Comparison of ENCODE assay signal across 1 cellular context in the genomic region with DNA sequence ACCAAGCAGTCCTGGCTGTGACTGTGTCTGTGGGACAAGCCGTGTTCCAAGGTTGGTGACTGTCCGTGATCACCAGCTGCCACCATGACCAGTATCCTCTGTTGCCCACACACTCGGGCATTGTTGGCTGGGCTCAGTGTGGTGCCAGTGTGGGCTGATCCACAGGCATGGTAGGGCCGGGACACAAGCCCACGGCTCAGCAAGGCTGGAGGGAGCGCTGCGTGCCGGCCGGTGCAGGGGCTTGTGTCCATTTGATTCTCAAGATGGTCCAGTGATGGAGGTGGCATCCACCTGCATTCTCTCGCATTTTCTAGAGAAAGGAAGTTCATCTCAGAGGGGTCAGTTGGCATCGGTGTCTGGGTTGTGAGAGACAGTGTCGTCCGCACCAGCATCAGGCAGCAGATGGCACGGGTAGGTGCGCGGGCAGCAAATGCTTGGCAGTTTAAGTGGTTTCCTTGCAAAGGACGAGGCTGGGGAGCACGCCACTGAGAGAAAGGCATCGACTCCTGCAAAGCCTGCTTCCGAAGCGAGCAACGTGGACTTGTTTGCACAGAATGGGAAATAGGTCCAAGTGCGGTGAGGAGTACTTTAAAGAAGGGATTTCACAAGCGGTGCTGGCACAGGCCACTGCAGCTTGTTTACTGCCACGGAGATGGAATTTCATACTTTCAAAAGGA.
TF ChIP-seq lines count a peak whose summit lies in the region.

No MANE protein-coding gene starts in this region.

TF ChIP-seq in HepG2, 621 proteins besides CTCF, POLR2A, EP300 and RAD21 (continued from another document and continues in another):
- TF ChIP-seq, protein P1, sequence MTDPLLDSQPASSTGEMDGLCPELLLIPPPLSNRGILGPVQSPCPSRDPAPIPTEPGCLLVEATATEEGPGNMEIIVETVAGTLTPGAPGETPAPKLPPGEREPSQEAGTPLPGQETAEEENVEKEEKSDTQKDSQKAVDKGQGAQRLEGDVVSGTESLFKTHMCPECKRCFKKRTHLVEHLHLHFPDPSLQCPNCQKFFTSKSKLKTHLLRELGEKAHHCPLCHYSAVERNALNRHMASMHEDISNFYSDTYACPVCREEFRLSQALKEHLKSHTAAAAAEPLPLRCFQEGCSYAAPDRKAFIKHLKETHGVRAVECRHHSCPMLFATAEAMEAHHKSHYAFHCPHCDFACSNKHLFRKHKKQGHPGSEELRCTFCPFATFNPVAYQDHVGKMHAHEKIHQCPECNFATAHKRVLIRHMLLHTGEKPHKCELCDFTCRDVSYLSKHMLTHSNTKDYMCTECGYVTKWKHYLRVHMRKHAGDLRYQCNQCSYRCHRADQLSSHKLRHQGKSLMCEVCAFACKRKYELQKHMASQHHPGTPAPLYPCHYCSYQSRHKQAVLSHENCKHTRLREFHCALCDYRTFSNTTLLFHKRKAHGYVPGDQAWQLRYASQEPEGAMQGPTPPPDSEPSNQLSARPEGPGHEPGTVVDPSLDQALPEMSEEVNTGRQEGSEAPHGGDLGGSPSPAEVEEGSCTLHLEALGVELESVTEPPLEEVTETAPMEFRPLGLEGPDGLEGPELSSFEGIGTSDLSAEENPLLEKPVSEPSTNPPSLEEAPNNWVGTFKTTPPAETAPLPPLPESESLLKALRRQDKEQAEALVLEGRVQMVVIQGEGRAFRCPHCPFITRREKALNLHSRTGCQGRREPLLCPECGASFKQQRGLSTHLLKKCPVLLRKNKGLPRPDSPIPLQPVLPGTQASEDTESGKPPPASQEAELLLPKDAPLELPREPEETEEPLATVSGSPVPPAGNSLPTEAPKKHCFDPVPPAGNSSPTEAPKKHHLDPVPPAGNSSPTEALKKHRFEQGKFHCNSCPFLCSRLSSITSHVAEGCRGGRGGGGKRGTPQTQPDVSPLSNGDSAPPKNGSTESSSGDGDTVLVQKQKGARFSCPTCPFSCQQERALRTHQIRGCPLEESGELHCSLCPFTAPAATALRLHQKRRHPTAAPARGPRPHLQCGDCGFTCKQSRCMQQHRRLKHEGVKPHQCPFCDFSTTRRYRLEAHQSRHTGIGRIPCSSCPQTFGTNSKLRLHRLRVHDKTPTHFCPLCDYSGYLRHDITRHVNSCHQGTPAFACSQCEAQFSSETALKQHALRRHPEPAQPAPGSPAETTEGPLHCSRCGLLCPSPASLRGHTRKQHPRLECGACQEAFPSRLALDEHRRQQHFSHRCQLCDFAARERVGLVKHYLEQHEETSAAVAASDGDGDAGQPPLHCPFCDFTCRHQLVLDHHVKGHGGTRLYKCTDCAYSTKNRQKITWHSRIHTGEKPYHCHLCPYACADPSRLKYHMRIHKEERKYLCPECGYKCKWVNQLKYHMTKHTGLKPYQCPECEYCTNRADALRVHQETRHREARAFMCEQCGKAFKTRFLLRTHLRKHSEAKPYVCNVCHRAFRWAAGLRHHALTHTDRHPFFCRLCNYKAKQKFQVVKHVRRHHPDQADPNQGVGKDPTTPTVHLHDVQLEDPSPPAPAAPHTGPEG (CRISPR knock-in tag; IDR thresholded peaks at IDR 0.05), result no peak
- TF ChIP-seq ZNF552 (CRISPR knock-in tag; IDR thresholded peaks at IDR 0.05; ENCODE audit: borderline replicate concordance) (no peak), ZNF768 (CRISPR knock-in tag; IDR thresholded peaks at IDR 0.05) (no peak), SALL1 (CRISPR knock-in tag; IDR thresholded peaks at IDR 0.05) (peak; percentile 67), NR3C1 (CRISPR knock-in tag; IDR thresholded peaks at IDR 0.05) (no peak), ZNF598 (CRISPR knock-in tag; IDR thresholded peaks at IDR 0.05; ENCODE audit: borderline replicate concordance) (no peak), IRF2 (CRISPR knock-in tag; IDR thresholded peaks at IDR 0.05) (0 out of 2 replicates have a peak, but pooled peaks have one; percentile 20), MAZ (IDR thresholded peaks at IDR 0.05; ENCODE audit: borderline replicate concordance, low read depth, low read length) (no peak), MAZ (CRISPR knock-in tag; IDR thresholded peaks at IDR 0.05; ENCODE audit: low read depth) (no peak), RCOR2 (CRISPR knock-in tag; IDR thresholded peaks at IDR 0.05) (no peak), GATAD2A (CRISPR knock-in tag; IDR thresholded peaks at IDR 0.05) (peak; percentile 60), ONECUT2 (CRISPR knock-in tag; IDR thresholded peaks at IDR 0.05) (no peak), TEAD3 (CRISPR knock-in tag; optimal IDR thresholded peaks at IDR 0.05; ENCODE audit: borderline replicate concordance) (peak; percentile 28), GABPB1 (CRISPR knock-in tag; IDR thresholded peaks at IDR 0.05) (no peak), ZSCAN21 (CRISPR knock-in tag; IDR thresholded peaks at IDR 0.05; ENCODE audit: borderline replicate concordance) (0 out of 2 replicates have a peak, but pooled peaks have one; percentile 73), ZNF781 (CRISPR knock-in tag; IDR thresholded peaks at IDR 0.05; ENCODE audit: borderline replicate concordance, not compliant biosample characterization) (no peak), ZNF101 (CRISPR knock-in tag; IDR thresholded peaks at IDR 0.05; ENCODE audit: borderline replicate concordance, low read depth) (no peak), SUZ12 (IDR thresholded peaks at IDR 0.05; ENCODE audit: low read depth, low read length) (no peak), TCF7 (IDR thresholded peaks at IDR 0.05; ENCODE audit: low read depth) (peak; percentile 31; the same call in 1 of the 2 replicates), ZNF792 (CRISPR knock-in tag; IDR thresholded peaks at IDR 0.05) (no peak), RXRB (CRISPR knock-in tag; IDR thresholded peaks at IDR 0.05; ENCODE audit: borderline replicate concordance) (0 out of 2 replicates have a peak, but pooled peaks have one; percentile 12), SMAD9 (CRISPR knock-in tag; IDR thresholded peaks at IDR 0.05) (no peak), PPARG (CRISPR knock-in tag; conservative IDR thresholded peaks at IDR 0.05) (no peak), CCDC6 (CRISPR knock-in tag; IDR thresholded peaks at IDR 0.05) (no peak), TP53 (CRISPR knock-in tag; conservative IDR thresholded peaks at IDR 0.05) (no peak), RFX1 (IDR thresholded peaks at IDR 0.05) (no peak), RORA (CRISPR knock-in tag; IDR thresholded peaks at IDR 0.05) (no peak), ZNF3 (CRISPR knock-in tag; IDR thresholded peaks at IDR 0.05) (no peak), ZNF749 (CRISPR knock-in tag; IDR thresholded peaks at IDR 0.05; ENCODE audit: borderline replicate concordance) (no peak), ZNF33B (CRISPR knock-in tag; IDR thresholded peaks at IDR 0.05) (no peak), ZNF619 (CRISPR knock-in tag; IDR thresholded peaks at IDR 0.05) (no peak), SMARCC2 (IDR thresholded peaks at IDR 0.05) (no peak)
- TF ChIP-seq, protein P2, sequence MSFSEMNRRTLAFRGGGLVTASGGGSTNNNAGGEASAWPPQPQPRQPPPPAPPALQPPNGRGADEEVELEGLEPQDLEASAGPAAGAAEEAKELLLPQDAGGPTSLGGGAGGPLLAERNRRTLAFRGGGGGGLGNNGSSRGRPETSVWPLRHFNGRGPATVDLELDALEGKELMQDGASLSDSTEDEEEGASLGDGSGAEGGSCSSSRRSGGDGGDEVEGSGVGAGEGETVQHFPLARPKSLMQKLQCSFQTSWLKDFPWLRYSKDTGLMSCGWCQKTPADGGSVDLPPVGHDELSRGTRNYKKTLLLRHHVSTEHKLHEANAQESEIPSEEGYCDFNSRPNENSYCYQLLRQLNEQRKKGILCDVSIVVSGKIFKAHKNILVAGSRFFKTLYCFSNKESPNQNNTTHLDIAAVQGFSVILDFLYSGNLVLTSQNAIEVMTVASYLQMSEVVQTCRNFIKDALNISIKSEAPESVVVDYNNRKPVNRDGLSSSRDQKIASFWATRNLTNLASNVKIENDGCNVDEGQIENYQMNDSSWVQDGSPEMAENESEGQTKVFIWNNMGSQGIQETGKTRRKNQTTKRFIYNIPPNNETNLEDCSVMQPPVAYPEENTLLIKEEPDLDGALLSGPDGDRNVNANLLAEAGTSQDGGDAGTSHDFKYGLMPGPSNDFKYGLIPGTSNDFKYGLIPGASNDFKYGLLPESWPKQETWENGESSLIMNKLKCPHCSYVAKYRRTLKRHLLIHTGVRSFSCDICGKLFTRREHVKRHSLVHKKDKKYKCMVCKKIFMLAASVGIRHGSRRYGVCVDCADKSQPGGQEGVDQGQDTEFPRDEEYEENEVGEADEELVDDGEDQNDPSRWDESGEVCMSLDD (CRISPR knock-in tag; IDR thresholded peaks at IDR 0.05; ENCODE audit: borderline replicate concordance), result no peak
- TF ChIP-seq, protein P3, sequence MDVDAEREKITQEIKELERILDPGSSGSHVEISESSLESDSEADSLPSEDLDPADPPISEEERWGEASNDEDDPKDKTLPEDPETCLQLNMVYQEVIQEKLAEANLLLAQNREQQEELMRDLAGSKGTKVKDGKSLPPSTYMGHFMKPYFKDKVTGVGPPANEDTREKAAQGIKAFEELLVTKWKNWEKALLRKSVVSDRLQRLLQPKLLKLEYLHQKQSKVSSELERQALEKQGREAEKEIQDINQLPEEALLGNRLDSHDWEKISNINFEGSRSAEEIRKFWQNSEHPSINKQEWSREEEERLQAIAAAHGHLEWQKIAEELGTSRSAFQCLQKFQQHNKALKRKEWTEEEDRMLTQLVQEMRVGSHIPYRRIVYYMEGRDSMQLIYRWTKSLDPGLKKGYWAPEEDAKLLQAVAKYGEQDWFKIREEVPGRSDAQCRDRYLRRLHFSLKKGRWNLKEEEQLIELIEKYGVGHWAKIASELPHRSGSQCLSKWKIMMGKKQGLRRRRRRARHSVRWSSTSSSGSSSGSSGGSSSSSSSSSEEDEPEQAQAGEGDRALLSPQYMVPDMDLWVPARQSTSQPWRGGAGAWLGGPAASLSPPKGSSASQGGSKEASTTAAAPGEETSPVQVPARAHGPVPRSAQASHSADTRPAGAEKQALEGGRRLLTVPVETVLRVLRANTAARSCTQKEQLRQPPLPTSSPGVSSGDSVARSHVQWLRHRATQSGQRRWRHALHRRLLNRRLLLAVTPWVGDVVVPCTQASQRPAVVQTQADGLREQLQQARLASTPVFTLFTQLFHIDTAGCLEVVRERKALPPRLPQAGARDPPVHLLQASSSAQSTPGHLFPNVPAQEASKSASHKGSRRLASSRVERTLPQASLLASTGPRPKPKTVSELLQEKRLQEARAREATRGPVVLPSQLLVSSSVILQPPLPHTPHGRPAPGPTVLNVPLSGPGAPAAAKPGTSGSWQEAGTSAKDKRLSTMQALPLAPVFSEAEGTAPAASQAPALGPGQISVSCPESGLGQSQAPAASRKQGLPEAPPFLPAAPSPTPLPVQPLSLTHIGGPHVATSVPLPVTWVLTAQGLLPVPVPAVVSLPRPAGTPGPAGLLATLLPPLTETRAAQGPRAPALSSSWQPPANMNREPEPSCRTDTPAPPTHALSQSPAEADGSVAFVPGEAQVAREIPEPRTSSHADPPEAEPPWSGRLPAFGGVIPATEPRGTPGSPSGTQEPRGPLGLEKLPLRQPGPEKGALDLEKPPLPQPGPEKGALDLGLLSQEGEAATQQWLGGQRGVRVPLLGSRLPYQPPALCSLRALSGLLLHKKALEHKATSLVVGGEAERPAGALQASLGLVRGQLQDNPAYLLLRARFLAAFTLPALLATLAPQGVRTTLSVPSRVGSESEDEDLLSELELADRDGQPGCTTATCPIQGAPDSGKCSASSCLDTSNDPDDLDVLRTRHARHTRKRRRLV (CRISPR knock-in tag; IDR thresholded peaks at IDR 0.05), result no peak
- TF ChIP-seq, protein P4, sequence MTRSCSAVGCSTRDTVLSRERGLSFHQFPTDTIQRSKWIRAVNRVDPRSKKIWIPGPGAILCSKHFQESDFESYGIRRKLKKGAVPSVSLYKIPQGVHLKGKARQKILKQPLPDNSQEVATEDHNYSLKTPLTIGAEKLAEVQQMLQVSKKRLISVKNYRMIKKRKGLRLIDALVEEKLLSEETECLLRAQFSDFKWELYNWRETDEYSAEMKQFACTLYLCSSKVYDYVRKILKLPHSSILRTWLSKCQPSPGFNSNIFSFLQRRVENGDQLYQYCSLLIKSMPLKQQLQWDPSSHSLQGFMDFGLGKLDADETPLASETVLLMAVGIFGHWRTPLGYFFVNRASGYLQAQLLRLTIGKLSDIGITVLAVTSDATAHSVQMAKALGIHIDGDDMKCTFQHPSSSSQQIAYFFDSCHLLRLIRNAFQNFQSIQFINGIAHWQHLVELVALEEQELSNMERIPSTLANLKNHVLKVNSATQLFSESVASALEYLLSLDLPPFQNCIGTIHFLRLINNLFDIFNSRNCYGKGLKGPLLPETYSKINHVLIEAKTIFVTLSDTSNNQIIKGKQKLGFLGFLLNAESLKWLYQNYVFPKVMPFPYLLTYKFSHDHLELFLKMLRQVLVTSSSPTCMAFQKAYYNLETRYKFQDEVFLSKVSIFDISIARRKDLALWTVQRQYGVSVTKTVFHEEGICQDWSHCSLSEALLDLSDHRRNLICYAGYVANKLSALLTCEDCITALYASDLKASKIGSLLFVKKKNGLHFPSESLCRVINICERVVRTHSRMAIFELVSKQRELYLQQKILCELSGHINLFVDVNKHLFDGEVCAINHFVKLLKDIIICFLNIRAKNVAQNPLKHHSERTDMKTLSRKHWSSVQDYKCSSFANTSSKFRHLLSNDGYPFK (CRISPR knock-in tag; IDR thresholded peaks at IDR 0.05; ENCODE audit: borderline replicate concordance), result no peak
- TF ChIP-seq, protein P5, sequence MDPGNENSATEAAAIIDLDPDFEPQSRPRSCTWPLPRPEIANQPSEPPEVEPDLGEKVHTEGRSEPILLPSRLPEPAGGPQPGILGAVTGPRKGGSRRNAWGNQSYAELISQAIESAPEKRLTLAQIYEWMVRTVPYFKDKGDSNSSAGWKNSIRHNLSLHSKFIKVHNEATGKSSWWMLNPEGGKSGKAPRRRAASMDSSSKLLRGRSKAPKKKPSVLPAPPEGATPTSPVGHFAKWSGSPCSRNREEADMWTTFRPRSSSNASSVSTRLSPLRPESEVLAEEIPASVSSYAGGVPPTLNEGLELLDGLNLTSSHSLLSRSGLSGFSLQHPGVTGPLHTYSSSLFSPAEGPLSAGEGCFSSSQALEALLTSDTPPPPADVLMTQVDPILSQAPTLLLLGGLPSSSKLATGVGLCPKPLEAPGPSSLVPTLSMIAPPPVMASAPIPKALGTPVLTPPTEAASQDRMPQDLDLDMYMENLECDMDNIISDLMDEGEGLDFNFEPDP (CRISPR knock-in tag; conservative IDR thresholded peaks at IDR 0.05), result no peak
- TF ChIP-seq, protein P6, sequence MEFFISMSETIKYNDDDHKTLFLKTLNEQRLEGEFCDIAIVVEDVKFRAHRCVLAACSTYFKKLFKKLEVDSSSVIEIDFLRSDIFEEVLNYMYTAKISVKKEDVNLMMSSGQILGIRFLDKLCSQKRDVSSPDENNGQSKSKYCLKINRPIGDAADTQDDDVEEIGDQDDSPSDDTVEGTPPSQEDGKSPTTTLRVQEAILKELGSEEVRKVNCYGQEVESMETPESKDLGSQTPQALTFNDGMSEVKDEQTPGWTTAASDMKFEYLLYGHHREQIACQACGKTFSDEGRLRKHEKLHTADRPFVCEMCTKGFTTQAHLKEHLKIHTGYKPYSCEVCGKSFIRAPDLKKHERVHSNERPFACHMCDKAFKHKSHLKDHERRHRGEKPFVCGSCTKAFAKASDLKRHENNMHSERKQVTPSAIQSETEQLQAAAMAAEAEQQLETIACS (CRISPR knock-in tag; IDR thresholded peaks at IDR 0.05), result no peak
- TF ChIP-seq, protein P7, sequence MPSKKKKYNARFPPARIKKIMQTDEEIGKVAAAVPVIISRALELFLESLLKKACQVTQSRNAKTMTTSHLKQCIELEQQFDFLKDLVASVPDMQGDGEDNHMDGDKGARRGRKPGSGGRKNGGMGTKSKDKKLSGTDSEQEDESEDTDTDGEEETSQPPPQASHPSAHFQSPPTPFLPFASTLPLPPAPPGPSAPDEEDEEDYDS (CRISPR knock-in tag; IDR thresholded peaks at IDR 0.05), result no peak
